ENCODE assay signal across 8 cellular contexts in genomic region chr1:156767879-156768608, GRCh38. TPM values are rescaled to one million over a fixed set of nuclear protein-coding genes. Genes with fewer than 3 reads are reported as not detected.
DNase-seq lines count a peak whose midpoint lies in the region; ATAC-seq lines count a peak whose summit lies in the region.

No MANE protein-coding gene starts in this region.

- no peak overlapping the region for H3K4me3 Mint-ChIP-seq in activated naive CD8-positive, alpha-beta T cell treated with anti-CD3 and anti-CD28 coated beads, Interleukin-2, amount 50 U/mL, for 24 hours

- in situ Hi-C loops in KBM-7 (cut with MboI; ENCODE audit: low pct_unique_long_range_greater_than_20kb, low sequenced_read_pairs) = no loop called here

- peaks cover 44% of the 10 kb centered on the region for H3K36me3 Mint-ChIP-seq in activated naive CD8-positive, alpha-beta T cell treated with anti-CD3 and anti-CD28 coated beads, Interleukin-2, amount 50 U/mL, for 24 hours (ENCODE audit: low read depth)

- H3K27ac Mint-ChIP-seq in activated naive CD8-positive, alpha-beta T cell treated with anti-CD3 and anti-CD28 coated beads, Interleukin-2, amount 50 U/mL, for 24 hours = no peak overlapping the region

- intact Hi-C loops in Right ventricle myocardium inferior (cut with DNase I) = loop anchor here (1.0 to 2.0 kb wide), 3 partner anchors 17 to 40 kb away; partner anchors contain the start of genes HDGF, ISG20L2, METTL25B and MRPL24
- intact Hi-C loops in cardiac septum (cut with DNase I) = loop anchor here (1.0 to 10.0 kb wide), 3 partner anchors 27 to 277 kb away; partner anchors contain the start of genes ARHGEF11, ISG20L2, METTL25B and MRPL24

- no peaks in the 10 kb centered on the region for H3K9me3 Mint-ChIP-seq in activated naive CD8-positive, alpha-beta T cell treated with anti-CD3 and anti-CD28 coated beads, Interleukin-2, amount 50 U/mL, for 24 hours

- no peaks in the 10 kb centered on the region for H3K27me3 Mint-ChIP-seq in activated naive CD8-positive, alpha-beta T cell treated with anti-CD3 and anti-CD28 coated beads, Interleukin-2, amount 50 U/mL, for 24 hours

- ATAC-seq in Right ventricle myocardium inferior = peak; percentile 6
- peak; percentile 3 for ATAC-seq in activated naive CD8-positive, alpha-beta T cell treated with anti-CD3 and anti-CD28 coated beads, Interleukin-2, amount 50 U/mL, for 24 hours
- no peak for ATAC-seq in HG02840 (IDR thresholded peaks at IDR 0.05; ENCODE audit: low FRiP score, unreplicated experiment)

- H3K4me1 Mint-ChIP-seq in activated naive CD8-positive, alpha-beta T cell treated with anti-CD3 and anti-CD28 coated beads, Interleukin-2, amount 50 U/mL, for 24 hours = peaks cover 50% of the 10 kb centered on the region

- peak overlapping the region; percentile 92 for H3K4me3 ChIP-seq in iPS-11a (ENCODE audit: low read depth, low read length)
- peak overlapping the region; percentile 60 to 96 (median 87) for H3K4me3 ChIP-seq in skin epidermis

- peak overlapping the region; percentile 91 to 100 (median 98) for H3K27ac ChIP-seq in skin epidermis

- DNase-seq in Right ventricle myocardium inferior (ENCODE audit: missing footprints) (no peak), cardiac septum (ENCODE audit: low spot score) (no peak), KBM-7 (peak; percentile 36), retina (no peak)
- peak; percentile 58 for DNase-seq in activated naive CD8-positive, alpha-beta T cell treated with anti-CD3 and anti-CD28 coated beads, Interleukin-2, amount 50 U/mL, for 24 hours

RNA-seq across cellular contexts. Expression of gene PRCC, which starts 0.7 kb away (rescaled TPM):
- 42.9 TPM for total RNA-seq in Right ventricle myocardium inferior
- total RNA-seq in cardiac septum = 44.5 TPM

RNA-seq across cellular contexts. Expression of gene HDGF, which starts 16.6 kb away (rescaled TPM):
- total RNA-seq in Right ventricle myocardium inferior (183 TPM), cardiac septum (131 TPM)

RNA-seq across cellular contexts. Expression of gene MRPL24, which starts 27.2 kb away (rescaled TPM):
- total RNA-seq in Right ventricle myocardium inferior (103 TPM), cardiac septum (66.1 TPM)

RNA-seq across cellular contexts. Expression of gene ISG20L2, which starts 39.5 kb away (rescaled TPM):
- total RNA-seq in Right ventricle myocardium inferior = 13.1 TPM
- 12.4 TPM for total RNA-seq in cardiac septum

RNA-seq across cellular contexts. Expression of gene METTL25B, which starts 39.8 kb away (rescaled TPM):
- total RNA-seq in Right ventricle myocardium inferior (16.6 TPM), cardiac septum (14.7 TPM)

Comparison
In these comparisons a context has a peak if more than half of its experiments do, and no peak if none do; other contexts are left out.
1. DNase-seq: peak in KBM-7 (single experiment) and activated naive CD8-positive, alpha-beta T cell treated with anti-CD3 and anti-CD28 coated beads, Interleukin-2, amount 50 U/mL, for 24 hours (single experiment); none in Right ventricle myocardium inferior (single experiment), cardiac septum (single experiment) and retina (single experiment).